ENCODE assay signal across 15 cellular contexts in the genomic region with DNA sequence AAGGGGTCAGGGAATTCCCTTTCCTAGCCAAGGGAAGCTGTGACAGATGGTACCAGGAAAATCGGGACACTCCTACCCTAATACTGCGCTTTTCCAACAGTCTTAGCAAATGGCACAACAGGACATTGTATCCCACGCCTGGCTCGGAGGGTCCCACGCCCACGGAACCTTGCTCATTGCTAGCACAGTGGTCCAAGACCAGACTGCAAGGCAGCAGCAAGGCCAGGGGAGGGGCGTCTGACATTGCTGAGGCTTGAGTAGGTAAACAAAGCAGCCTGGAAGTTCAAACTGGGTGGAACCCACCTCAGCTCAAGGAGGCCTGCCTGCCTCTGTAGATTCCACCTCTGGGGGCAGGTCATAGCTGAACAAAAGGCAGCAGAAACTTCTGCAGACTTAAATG. TPM values are rescaled to one million over a fixed set of nuclear protein-coding genes. Genes with fewer than 3 reads are reported as not detected.
"Had no signal": no experiment of that assay in that cellular context is flagged by ENCODE, and none has a peak within 500 bp of the region (broad histone marks: within the 10 kb centered on the region; RNA-seq: fewer than 3 reads in every experiment).

No MANE protein-coding gene starts in this region.

RNA-seq across cellular contexts. Expression of a gene that starts 5.3 kb away (rescaled TPM):
- total RNA-seq: stomach, subcutaneous adipose tissue, suprapubic skin, temporal lobe, thoracic aorta, tibial nerve, transverse colon, upper lobe of left lung, upper lobe of right lung, ureter, urinary bladder, uterus, vagina had no signal

RNA-seq across cellular contexts. Expression of a gene that starts 27.4 kb away (rescaled TPM):
- total RNA-seq: stomach, subcutaneous adipose tissue, suprapubic skin, temporal lobe, testis, thoracic aorta, thyroid gland, tibial nerve, transverse colon, upper lobe of left lung, upper lobe of right lung, ureter, urinary bladder, uterus, vagina had no signal

RNA-seq across cellular contexts. Expression of a gene that starts 33.2 kb away (rescaled TPM):
- total RNA-seq: stomach, subcutaneous adipose tissue, suprapubic skin, temporal lobe, testis, thoracic aorta, thyroid gland, tibial nerve, transverse colon, upper lobe of left lung, upper lobe of right lung, ureter, urinary bladder, uterus, vagina had no signal

RNA-seq across cellular contexts. Expression of a gene that starts 49.3 kb away (rescaled TPM):
- total RNA-seq: stomach, subcutaneous adipose tissue, suprapubic skin, temporal lobe, thoracic aorta, thyroid gland, tibial nerve, transverse colon, upper lobe of left lung, upper lobe of right lung, ureter, urinary bladder, uterus, vagina had no signal

RNA-seq across cellular contexts. Expression of a gene that starts 50.1 kb away (rescaled TPM):
- total RNA-seq: stomach, subcutaneous adipose tissue, suprapubic skin, temporal lobe, testis, thoracic aorta, thyroid gland, tibial nerve, transverse colon, upper lobe of left lung, upper lobe of right lung, ureter, urinary bladder, uterus, vagina had no signal
